Comparison of ENCODE assay signal across 18 cellular contexts in genomic region chr9:117145811-117146490, GRCh38.
DNase-seq lines count a peak whose midpoint lies in the region; ATAC-seq lines count a peak whose summit lies in the region.
"Had no signal": no experiment of that assay in that cellular context is flagged by ENCODE, and none has a peak within 500 bp of the region (broad histone marks: within the 10 kb centered on the region; RNA-seq: fewer than 3 reads in every experiment).

No MANE protein-coding gene starts in this region.

- DNase-seq in Ammon's horn (ENCODE audit: low spot score): peak; percentile 27
- DNase-seq in NCI-H1694 (lab: John Stamatoyannopoulos, UW): peak; percentile 69
- DNase-seq in NCI-H69 (lab: John Stamatoyannopoulos, UW): peak; percentile 88
- DNase-seq in ecto neural progenitor cell (ENCODE audit: low spot score): peak; percentile 44
- no peak for DNase-seq in NCI-H1048 (lab: John Stamatoyannopoulos, UW)
- no peak for DNase-seq in activated T-cell treated with anti-CD3 and anti-CD28 coated beads, Interleukin-2, amount 50 U/mL, for 24 hours
- DNase-seq: 8988T, DMS79 treated with DMSO at 0.1 percent for 48 hours, GOT3, NCI-H1105 treated with DMSO at 0.1 percent for 48 hours, NCI-H2081 treated with DMSO at 0.1 percent for 48 hours, NCI-H510A, OCI-M1, Right ventricle myocardium superior had no signal

- no peak overlapping the region for H3K27ac Mint-ChIP-seq in activated T-cell treated with anti-CD3 and anti-CD28 coated beads, Interleukin-2, amount 50 U/mL, for 24 hours
- H3K27ac Mint-ChIP-seq: IgD-negative memory B cell had no signal

- no peak for ATAC-seq in HG03175 (IDR thresholded peaks at IDR 0.05; ENCODE audit: unreplicated experiment)
- ATAC-seq in HG02885 (IDR thresholded peaks at IDR 0.05; ENCODE audit: poor library complexity, unreplicated experiment): no peak
- ATAC-seq: HCT116 had no signal

- no peaks in the 10 kb centered on the region for H3K36me3 Mint-ChIP-seq in activated T-cell treated with anti-CD3 and anti-CD28 coated beads, Interleukin-2, amount 50 U/mL, for 24 hours (ENCODE audit: low read depth)

- peaks cover 7% of the 10 kb centered on the region for H3K9me3 Mint-ChIP-seq in activated T-cell treated with anti-CD3 and anti-CD28 coated beads, Interleukin-2, amount 50 U/mL, for 24 hours

- H3K4me3 Mint-ChIP-seq in activated T-cell treated with anti-CD3 and anti-CD28 coated beads, Interleukin-2, amount 50 U/mL, for 24 hours: no peak overlapping the region
- H3K4me3 Mint-ChIP-seq: IgD-negative memory B cell had no signal

- no peaks in the 10 kb centered on the region for H3K4me1 Mint-ChIP-seq in activated T-cell treated with anti-CD3 and anti-CD28 coated beads, Interleukin-2, amount 50 U/mL, for 24 hours (ENCODE audit: low read depth)

- no peaks in the 10 kb centered on the region for H3K27me3 Mint-ChIP-seq in activated T-cell treated with anti-CD3 and anti-CD28 coated beads, Interleukin-2, amount 50 U/mL, for 24 hours

Comparison
In these comparisons a context has a peak if more than half of its experiments do, and no peak if none do; other contexts are left out.
1. DNase-seq: peak in Ammon's horn (single experiment), NCI-H1694 (single experiment), NCI-H69 (single experiment) and ecto neural progenitor cell (single experiment); none in NCI-H1048 (single experiment) and activated T-cell treated with anti-CD3 and anti-CD28 coated beads, Interleukin-2, amount 50 U/mL, for 24 hours (single experiment).